16 cellular contexts compared by ENCODE assay signal in the genomic region with DNA sequence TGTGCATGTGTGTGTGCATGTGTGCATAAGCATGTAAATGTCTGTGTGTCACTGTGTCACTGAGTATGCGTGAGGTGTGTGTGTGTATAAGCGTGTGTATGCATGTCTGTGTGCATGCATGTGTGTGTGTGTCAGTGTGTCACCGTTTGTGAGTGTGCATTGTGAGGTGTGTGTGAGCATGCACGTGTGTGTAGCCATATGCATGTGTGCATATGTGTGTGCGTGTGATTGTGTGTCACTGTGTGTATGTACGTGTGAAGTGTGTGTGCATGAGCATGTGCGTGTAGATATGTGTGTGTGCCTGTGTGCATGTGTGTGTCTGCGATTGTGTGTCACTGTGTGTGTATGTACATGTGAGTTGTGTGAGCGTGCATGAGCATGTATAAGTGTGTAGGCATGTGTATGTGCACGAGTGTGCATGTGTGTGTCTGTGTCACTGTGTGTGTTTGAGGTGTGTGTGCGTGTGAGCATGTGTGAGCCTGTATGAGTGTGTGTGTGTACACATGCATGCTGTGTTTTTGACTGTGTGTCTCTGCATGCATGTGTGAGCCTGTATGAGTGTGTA.
DNase-seq lines count a peak whose midpoint lies in the region; FAIRE-seq and TF ChIP-seq lines count a peak whose summit lies in the region.
"Had no signal": no experiment of that assay in that cellular context is flagged by ENCODE, and none has a peak within 500 bp of the region (broad histone marks: within the 10 kb centered on the region; RNA-seq: fewer than 3 reads in every experiment).

No MANE protein-coding gene starts in this region.

- H3K4me3 ChIP-seq in astrocyte (ENCODE audit: insufficient read depth, low read depth, low read length) (no peak overlapping the region), mesendoderm (ENCODE audit: low read length) (no peak overlapping the region)

- no peak for TF ChIP-seq CTCF in astrocyte (IDR thresholded peaks at IDR 0.05; ENCODE audit: insufficient read depth, low read depth, low read length)

- H2BK120ac ChIP-seq in mesendoderm (ENCODE audit: low read depth, low read length), result no peak overlapping the region

- H3K4me1 Mint-ChIP-seq in astrocyte (ENCODE audit: low read depth, unreplicated experiment), result no peaks in the 10 kb centered on the region
- H3K4me1 Mint-ChIP-seq: B cell, IgD-negative memory B cell had no signal

- H4K5ac ChIP-seq in mesendoderm (ENCODE audit: low read length), result no peak overlapping the region

- WGBS in mesendoderm (ENCODE audit: extremely low coverage, insufficient coverage, low lambda C conversion rate), result no CpG with 5 or more reads among the region's 11 CpGs

- H4K8ac ChIP-seq in mesendoderm (ENCODE audit: low read depth, low read length), result no peak overlapping the region

- H3K79me1 ChIP-seq in mesendoderm (ENCODE audit: low read length), result no peaks in the 10 kb centered on the region

- H3K36me3 ChIP-seq in astrocyte (ENCODE audit: insufficient read depth, low read length) (no peaks in the 10 kb centered on the region), mesendoderm (ENCODE audit: control insufficient read depth, insufficient read depth, low read length) (no peaks in the 10 kb centered on the region)

- H3K27me3 Mint-ChIP-seq in astrocyte (ENCODE audit: low read depth, unreplicated experiment), result no peaks in the 10 kb centered on the region
- H3K27me3 Mint-ChIP-seq: B cell; CD4-positive, alpha-beta T cell; IgD-negative memory B cell had no signal

- TF ChIP-seq POLR2A in H54 (IDR thresholded peaks at IDR 0.05; ENCODE audit: low read depth, low read length), result no peak

- FAIRE-seq in H54 (lab: Jason Lieb, UNC) (peak; percentile 90), astrocyte (lab: Jason Lieb, UNC) (peak; percentile 69), urothelium cell line (lab: Jason Lieb, UNC) (peak; percentile 91), frontal cortex (lab: Jason Lieb, UNC) (no peak)
- FAIRE-seq: GM19239 had no signal

- no peak overlapping the region for H3K4ac ChIP-seq in mesendoderm (ENCODE audit: low read depth, low read length)

- no peak overlapping the region for H2AK5ac ChIP-seq in mesendoderm (ENCODE audit: low read length)

- H3K4me2 ChIP-seq in astrocyte (ENCODE audit: low read length) (no peak overlapping the region), mesendoderm (ENCODE audit: low read length) (no peak overlapping the region)

- H3K56ac ChIP-seq in mesendoderm (ENCODE audit: low read length), result no peak overlapping the region

- H2BK5ac ChIP-seq in mesendoderm (ENCODE audit: low read length), result no peak overlapping the region

- H2BK15ac ChIP-seq in mesendoderm (replicated peaks; ENCODE audit: low read depth), result no peak overlapping the region

- H2AFZ ChIP-seq in astrocyte (ENCODE audit: low read depth, low read length), result no peak overlapping the region

- H3K4me1 ChIP-seq in astrocyte (ENCODE audit: insufficient read depth, low read length) (no peaks in the 10 kb centered on the region), mesendoderm (ENCODE audit: control insufficient read depth, low read depth, low read length) (no peaks in the 10 kb centered on the region)

- no peak overlapping the region for H3K4me3 Mint-ChIP-seq in astrocyte (ENCODE audit: unreplicated experiment)
- H3K4me3 Mint-ChIP-seq: B cell; CD4-positive, alpha-beta T cell; IgD-negative memory B cell had no signal

- H3K27me3 ChIP-seq in astrocyte (ENCODE audit: insufficient read depth, low read length) (no peaks in the 10 kb centered on the region), mesendoderm (ENCODE audit: insufficient read depth, low read length, poor library complexity) (no peaks in the 10 kb centered on the region)

- H3K27ac ChIP-seq in astrocyte (ENCODE audit: low read depth, low read length) (no peak overlapping the region), mesendoderm (ENCODE audit: low read depth, low read length) (no peak overlapping the region)
- H3K27ac ChIP-seq: HL-60 had no signal

- H3K36me3 Mint-ChIP-seq in astrocyte (ENCODE audit: low read depth, unreplicated experiment), result no peaks in the 10 kb centered on the region
- H3K36me3 Mint-ChIP-seq: IgD-negative memory B cell had no signal

- no peak overlapping the region for H3K18ac ChIP-seq in mesendoderm (ENCODE audit: low read length)

- H3K9me3 Mint-ChIP-seq in astrocyte (ENCODE audit: unreplicated experiment), result no peaks in the 10 kb centered on the region
- H3K9me3 Mint-ChIP-seq: CD4-positive, alpha-beta T cell; IgD-negative memory B cell had no signal

- DNase-seq in H54 (ENCODE audit: insufficient read length, low spot score), result no peak
- no peak for DNase-seq in astrocyte (ENCODE audit: low read depth)
- DNase-seq in mesendoderm, result no peak
- no peak for DNase-seq in urothelium cell line (ENCODE audit: low spot score)
- DNase-seq in putamen (ENCODE audit: low spot score), result no peak
- no peak for DNase-seq in frontal cortex (ENCODE audit: low spot score in 2 of 2)
- DNase-seq in NCI-H146 treated with DMSO at 0.1 percent for 48 hours (lab: John Stamatoyannopoulos, UW; ENCODE audit: unreplicated experiment), result no peak
- DNase-seq: C1 segment of cervical spinal cord; Calu3; CD4-positive, alpha-beta T cell; DMS 273 treated with DMSO at 0.1 percent for 48 hours; KG1 had no signal

- H3K79me2 ChIP-seq in astrocyte (ENCODE audit: insufficient read depth, low read length), result no peaks in the 10 kb centered on the region
- no peaks in the 10 kb centered on the region for H3K79me2 ChIP-seq in mesendoderm (ENCODE audit: control insufficient read depth, insufficient read depth, low read length)

- no peak overlapping the region for H3K27ac Mint-ChIP-seq in astrocyte (ENCODE audit: unreplicated experiment)
- H3K27ac Mint-ChIP-seq: B cell; CD4-positive, alpha-beta T cell; IgD-negative memory B cell had no signal

- H3K9ac ChIP-seq in astrocyte (ENCODE audit: low read length) (no peak overlapping the region), mesendoderm (ENCODE audit: low read length) (no peak overlapping the region)

- H3K9me3 ChIP-seq in astrocyte (ENCODE audit: insufficient read depth, low read depth, low read length), result no peaks in the 10 kb centered on the region

- peak overlapping the region; percentile 84 for H3K23ac ChIP-seq in mesendoderm (ENCODE audit: low read length)

- H4K20me1 ChIP-seq in astrocyte (ENCODE audit: insufficient read depth, low read length), result no peaks in the 10 kb centered on the region
